8 cellular contexts compared by ENCODE assay signal in genomic region chr12:52873513-52873831, GRCh38. TPM values are rescaled to one million over a fixed set of nuclear protein-coding genes. Genes with fewer than 3 reads are reported as not detected.
A peak's percentile ranks its signal among the peaks of the same experiment; 100 is the strongest.
DNase-seq lines count a peak whose midpoint lies in the region; ATAC-seq, FAIRE-seq and TF ChIP-seq lines count a peak whose summit lies in the region.

No MANE protein-coding gene starts in this region.

- no peak overlapping the region for H3K14ac ChIP-seq in trophoblast cell (ENCODE audit: low read length)

- H3K4me1 ChIP-seq in DOHH2 (ENCODE audit: control insufficient read depth, low read length), result peaks cover 30% of the 10 kb centered on the region
- H3K4me1 ChIP-seq in duodenal mucosa (ENCODE audit: control insufficient read depth in 1 of 2, insufficient read depth in 2 of 2, low read length in 2 of 2), result peaks cover 59 to 75% of the 10 kb centered on the region in 2 donors
- peaks cover 39 to 45% of the 10 kb centered on the region in 2 experiments for H3K4me1 ChIP-seq in trophoblast cell (ENCODE audit: control insufficient read depth in 1 of 2, insufficient read depth in 2 of 2, low read length in 2 of 2)

- H4K12ac ChIP-seq in trophoblast cell (ENCODE audit: low read depth, low read length), result no peak overlapping the region

- FAIRE-seq in GM19239 (lab: Jason Lieb, UNC), result no peak

- H3K4me2 ChIP-seq in DOHH2 (ENCODE audit: low read length), result peak overlapping the region; percentile 63; the same call in 1 of the 2 replicates
- H3K4me2 ChIP-seq in trophoblast cell (ENCODE audit: low read length), result peak overlapping the region; percentile 54

- H2BK120ac ChIP-seq in trophoblast cell (ENCODE audit: insufficient read depth, low read length, poor library complexity), result peak overlapping the region; percentile 87

- in situ Hi-C loops in KBM-7 (cut with MboI; ENCODE audit: low pct_unique_long_range_greater_than_20kb, low sequenced_read_pairs), result loop anchor here (10.0 kb wide), 3 partner anchors 289 to 719 kb away; no protein-coding TSS in a partner anchor

- TF ChIP-seq CTCF in DOHH2 (IDR thresholded peaks at IDR 0.05; ENCODE audit: low read depth, low read length, poor library complexity, severe bottlenecking), result no peak

- no peak for ATAC-seq in HG02763 (IDR thresholded peaks at IDR 0.05; ENCODE audit: unreplicated experiment)

- H2AK5ac ChIP-seq in trophoblast cell (ENCODE audit: low read length), result peak overlapping the region; percentile 81

- H4K91ac ChIP-seq in trophoblast cell (ENCODE audit: low read depth, low read length), result peak overlapping the region; percentile 95

- WGBS in trophoblast cell (ENCODE audit: extremely low coverage, insufficient coverage, insufficient read length), result no CpG with 5 or more reads among the region's 4 CpGs

- peaks cover 15% of the 10 kb centered on the region for H3K27me3 ChIP-seq in DOHH2 (ENCODE audit: control insufficient read depth, low read length)
- no peaks in the 10 kb centered on the region for H3K27me3 ChIP-seq in duodenal mucosa (ENCODE audit: control insufficient read depth in 1 of 2, insufficient read depth in 2 of 2, low read length in 2 of 2)
- H3K27me3 ChIP-seq in trophoblast cell (ENCODE audit: insufficient read depth, low read length), result no peaks in the 10 kb centered on the region

- H3K36me3 ChIP-seq in DOHH2 (ENCODE audit: control insufficient read depth, low read length), result no peaks in the 10 kb centered on the region
- no peaks in the 10 kb centered on the region for H3K36me3 ChIP-seq in duodenal mucosa (ENCODE audit: control insufficient read depth in 1 of 2, insufficient read depth in 2 of 2, low read length in 2 of 2)
- no peaks in the 10 kb centered on the region for H3K36me3 ChIP-seq in trophoblast cell (ENCODE audit: control insufficient read depth in 1 of 2, insufficient read depth in 2 of 2, low read length in 2 of 2)

- no peak overlapping the region for H3K18ac ChIP-seq in trophoblast cell (ENCODE audit: low read length)

- no peak overlapping the region for H2AFZ ChIP-seq in trophoblast cell (ENCODE audit: insufficient read depth, low read length, poor library complexity)

- H3K9me3 ChIP-seq in DOHH2 (ENCODE audit: control insufficient read depth, insufficient read depth, low read length) (no peaks in the 10 kb centered on the region), duodenal mucosa (ENCODE audit: control insufficient read depth in 1 of 2, low read length in 2 of 2) (no peaks in the 10 kb centered on the region), trophoblast cell (ENCODE audit: insufficient read depth, low read depth, low read length) (peaks cover 1% of the 10 kb centered on the region)

- H3K27ac ChIP-seq in DOHH2 (ENCODE audit: low read depth, low read length) (no peak overlapping the region), duodenal mucosa (ENCODE audit: low read depth, low read length) (peak overlapping the region; percentile 67), trophoblast cell (ENCODE audit: low read depth, low read length) (no peak overlapping the region)

- H2BK12ac ChIP-seq in trophoblast cell (ENCODE audit: low read length), result peak overlapping the region; percentile 69

- H3F3A ChIP-seq in DOHH2 (ENCODE audit: control insufficient read depth, insufficient read depth), result no peaks in the 10 kb centered on the region

- H2BK5ac ChIP-seq in trophoblast cell (ENCODE audit: low read depth, low read length, poor library complexity), result no peak overlapping the region

- H3K23ac ChIP-seq in trophoblast cell (ENCODE audit: low read length), result no peak overlapping the region

- H3K79me2 ChIP-seq in DOHH2 (ENCODE audit: control insufficient read depth, low read length) (no peaks in the 10 kb centered on the region), trophoblast cell (ENCODE audit: control insufficient read depth, insufficient read depth, low read length, poor library complexity) (peaks cover 4% of the 10 kb centered on the region)

- no peak overlapping the region for H4K8ac ChIP-seq in trophoblast cell (ENCODE audit: low read depth, low read length)

- peak overlapping the region; percentile 53; the same call in 1 of the 2 replicates for H3K4me3 ChIP-seq in DOHH2 (ENCODE audit: low read length)
- peak overlapping the region; percentile 57 to 63 for H3K4me3 ChIP-seq in duodenal mucosa (ENCODE audit: low read depth in 1 of 2, low read length in 2 of 2)
- H3K4me3 ChIP-seq in trophoblast cell (ENCODE audit: low read depth, low read length), result no peak overlapping the region

- H4K20me1 ChIP-seq in DOHH2 (ENCODE audit: control insufficient read depth, insufficient read depth, low read depth, low read length), result no peaks in the 10 kb centered on the region

- H3K4ac ChIP-seq in trophoblast cell (ENCODE audit: low read depth, low read length), result no peak overlapping the region

- H3K9ac ChIP-seq in duodenal mucosa (ENCODE audit: low read depth in 1 of 2, low read length in 2 of 2), result peak overlapping the region; percentile 71 to 79
- no peak overlapping the region for H3K9ac ChIP-seq in trophoblast cell (ENCODE audit: low read length)

- peaks cover 37% of the 10 kb centered on the region for H3K79me1 ChIP-seq in trophoblast cell (ENCODE audit: low read length)

- DNase-seq in NCI-H774 (lab: John Stamatoyannopoulos, UW) (peak; percentile 72), trophoblast cell (peak in 1 of 2 donors; percentile 1), AML-193 (lab: John Stamatoyannopoulos, UW) (no peak), GM19239 (ENCODE audit: insufficient read length, low spot score) (no peak), KBM-7 (no peak)

- H3K9me2 ChIP-seq in DOHH2 (replicated peaks; ENCODE audit: control insufficient read depth, low read length), result no peaks in the 10 kb centered on the region

RNA-seq across cellular contexts. Expression of gene KRT78, which starts 24.7 kb away (rescaled TPM):
- polyA plus RNA-seq in trophoblast cell (2013), result 0.10 TPM in 1 of 2 replicates, not detected in the other

RNA-seq across cellular contexts. Expression of gene KRT8, which starts 31.4 kb away (rescaled TPM):
- polyA plus RNA-seq in trophoblast cell (2013), result 5,322 and 5,443 TPM in 2 replicates

RNA-seq across cellular contexts. Expression of gene KRT79, which starts 39.4 kb away (rescaled TPM):
- not detected in 2 replicates for polyA plus RNA-seq in trophoblast cell (2013)

RNA-seq across cellular contexts. Expression of gene KRT4, which starts 59.6 kb away (rescaled TPM):
- polyA plus RNA-seq in trophoblast cell (2013), result not detected in 2 replicates
